In genomic region chr20:1920252-1920651, GRCh38 we compare ENCODE assay signal across 23 cellular contexts. TPM values are rescaled to one million over a fixed set of nuclear protein-coding genes. Genes with fewer than 3 reads are reported as not detected.
DNase-seq lines count a peak whose midpoint lies in the region; ATAC-seq and TF ChIP-seq lines count a peak whose summit lies in the region.
"Had no signal": no experiment of that assay in that cellular context is flagged by ENCODE, and none has a peak within 500 bp of the region (broad histone marks: within the 10 kb centered on the region; RNA-seq: fewer than 3 reads in every experiment).

No MANE protein-coding gene starts in this region.

- H3K9ac ChIP-seq in OCI-LY3 (ENCODE audit: low read length) (no peak overlapping the region), smooth muscle cell (ENCODE audit: low read depth) (no peak overlapping the region)
- H3K9ac ChIP-seq: parathyroid adenoma had no signal

- no peaks in the 10 kb centered on the region for H3K27me3 ChIP-seq in OCI-LY3 (ENCODE audit: low read depth, low read length)
- H3K27me3 ChIP-seq in smooth muscle cell (ENCODE audit: low read depth) = no peaks in the 10 kb centered on the region
- H3K27me3 ChIP-seq: adrenal gland, cardiac muscle cell, gastrocnemius medialis, tibial nerve had no signal

- H2AFZ ChIP-seq in OCI-LY3 (ENCODE audit: low read depth, low read length) = no peak overlapping the region
- H2AFZ ChIP-seq in smooth muscle cell (ENCODE audit: low read depth) = no peak overlapping the region
- H2AFZ ChIP-seq: parathyroid adenoma had no signal

- no peaks in the 10 kb centered on the region for H3F3A ChIP-seq in smooth muscle cell (ENCODE audit: low read depth)

- H3K27ac ChIP-seq in OCI-LY3 (ENCODE audit: low read length) = no peak overlapping the region
- peak overlapping the region; percentile 2 for H3K27ac ChIP-seq in temporal lobe (ENCODE audit: low read depth, low read length)
- H3K27ac ChIP-seq in smooth muscle cell (ENCODE audit: low read depth) = no peak overlapping the region
- H3K27ac ChIP-seq: adrenal gland, cardiac muscle cell, gastrocnemius medialis, parathyroid adenoma, tibial nerve had no signal

- ATAC-seq in GM19463 (IDR thresholded peaks at IDR 0.05; ENCODE audit: unreplicated experiment) = peak; percentile 68
- peak; percentile 90 for ATAC-seq in left colon
- ATAC-seq in HG03108 (IDR thresholded peaks at IDR 0.05; ENCODE audit: unreplicated experiment) = no peak
- ATAC-seq in GM21515 (IDR thresholded peaks at IDR 0.05; ENCODE audit: unreplicated experiment) = no peak
- ATAC-seq: esophagus mucosa; gastrocnemius medialis; stimulated activated naive CD8-positive, alpha-beta T cell treated with anti-CD3 and anti-CD28 coated beads, Interleukin-15, Interleukin-2, amounts not matched to agents 100 U/mL and 50 U/mL, for 24 hours had no signal

- no peaks in the 10 kb centered on the region for H3K9me3 ChIP-seq in OCI-LY3 (ENCODE audit: insufficient read depth, low read length)
- H3K9me3 ChIP-seq in smooth muscle cell (replicated peaks; ENCODE audit: low read depth) = no peaks in the 10 kb centered on the region
- H3K9me3 ChIP-seq: adrenal gland, gastrocnemius medialis, tibial nerve had no signal

- no peak for TF ChIP-seq CTCF in OCI-LY3 (IDR thresholded peaks at IDR 0.05; ENCODE audit: low read depth, low read length)
- TF ChIP-seq CTCF in smooth muscle cell (IDR thresholded peaks at IDR 0.05; ENCODE audit: borderline replicate concordance, insufficient read depth, poor library complexity, severe bottlenecking) = no peak

- DNase-seq in left colon (no peak), smooth muscle cell (lab: John Stamatoyannopoulos, UW; ENCODE audit: unreplicated experiment) (no peak)
- DNase-seq: activated CD4-positive, alpha-beta T cell treated with anti-CD3 and anti-CD28 coated beads, Interleukin-2, amount 50 U/mL, for 1 hour; activated CD8-positive, alpha-beta memory T cell treated with anti-CD3 and anti-CD28 coated beads, Interleukin-2, amount 50 U/mL, for 4 hours; adrenal gland; gastrocnemius medialis; mammary epithelial cell; naive B cell; NCI-H1105 treated with DMSO at 0.1 percent for 48 hours; NCI-H69; SHP77; stimulated activated CD4-positive, alpha-beta T cell treated with anti-CD3 and anti-CD28 coated beads, Interleukin-2, amount 100 ng/mL, for 24 hours; stimulated activated naive CD8-positive, alpha-beta T cell treated with anti-CD3 and anti-CD28 coated beads, Interleukin-15, Interleukin-2, amounts not matched to agents 100 U/mL and 50 U/mL, for 24 hours; T-helper 1 cell had no signal

- peaks cover 12% of the 10 kb centered on the region; the same call in 1 of the 2 replicates for H4K20me1 ChIP-seq in OCI-LY3 (ENCODE audit: insufficient read depth, low read length)
- peaks cover 4% of the 10 kb centered on the region for H4K20me1 ChIP-seq in smooth muscle cell (ENCODE audit: low read depth)

- 74% methylated on average over 8 of the region's 8 CpGs for WGBS in smooth muscle cell (ENCODE audit: low lambda C conversion rate)

- peaks cover 12% of the 10 kb centered on the region for H3K4me1 ChIP-seq in OCI-LY3 (ENCODE audit: low read length)
- H3K4me1 ChIP-seq in smooth muscle cell (ENCODE audit: low read depth) = no peaks in the 10 kb centered on the region
- H3K4me1 ChIP-seq: adrenal gland, gastrocnemius medialis, parathyroid adenoma, tibial nerve had no signal

- H3K36me3 ChIP-seq in OCI-LY3 (replicated peaks; ENCODE audit: low read depth, low read length) (peaks cover 45% of the 10 kb centered on the region), smooth muscle cell (ENCODE audit: low read depth) (no peaks in the 10 kb centered on the region)

- intact Hi-C loops in left colon (cut with DNase I, micrococcal nuclease) = no loop called here

- H3K4me2 ChIP-seq in OCI-LY3 (ENCODE audit: low read length) (0 out of 2 replicates have a peak overlapping the region, but pooled peaks have one; percentile 3), smooth muscle cell (no peak overlapping the region)

- H3K4me3 ChIP-seq in OCI-LY3 (ENCODE audit: low read length) (no peak overlapping the region), smooth muscle cell (no peak overlapping the region)
- H3K4me3 ChIP-seq: adrenal gland, cardiac muscle cell, gastrocnemius medialis, tibial nerve had no signal

- no peaks in the 10 kb centered on the region for H3K79me2 ChIP-seq in OCI-LY3 (ENCODE audit: low read length)
- H3K79me2 ChIP-seq in smooth muscle cell (ENCODE audit: low read depth) = no peaks in the 10 kb centered on the region
- H3K79me2 ChIP-seq: parathyroid adenoma had no signal

RNA-seq across cellular contexts. Expression of gene SIRPA, which starts 25.0 kb away (rescaled TPM):
- total RNA-seq in left colon = 10 to 100 TPM in 1 of 2 donors, 1 to 10 TPM in 1; 7.4 to 13.3 TPM
- 9.3 TPM for total RNA-seq in temporal lobe
- 6.8 and 8.3 TPM in 2 replicates for total RNA-seq in smooth muscle cell
- polyA plus RNA-seq in smooth muscle cell = 12.3 and 14.5 TPM in 2 replicates

Comparison
In these comparisons a context has a peak if more than half of its experiments do, and no peak if none do; other contexts are left out.
1. ATAC-seq: peak in GM19463 (single experiment) and left colon (single experiment); none in HG03108 (single experiment) and GM21515 (single experiment).